In the genomic region with DNA sequence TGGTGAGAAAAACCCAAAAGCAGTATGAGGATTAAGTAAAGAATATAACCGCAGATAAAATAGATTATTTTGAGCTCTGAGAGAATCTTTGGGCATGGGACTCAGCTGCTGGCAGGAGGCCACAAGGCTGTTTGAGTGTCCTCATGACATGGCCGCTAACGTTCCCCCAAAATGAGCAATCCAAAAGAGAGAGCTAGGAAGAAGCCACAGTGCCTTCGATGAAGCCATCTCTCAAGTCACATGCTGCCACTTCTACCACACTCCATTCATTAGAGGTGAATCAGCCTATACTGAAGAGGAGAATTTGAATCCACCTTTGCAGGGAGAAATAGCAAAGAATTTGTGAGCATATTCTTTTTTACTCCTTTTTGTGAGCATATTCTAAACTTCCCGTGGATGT, we compare ENCODE assay signal across 9 cellular contexts. TPM values are rescaled to one million over a fixed set of nuclear protein-coding genes. Genes with fewer than 3 reads are reported as not detected.
DNase-seq lines count a peak whose midpoint lies in the region; ATAC-seq and TF ChIP-seq lines count a peak whose summit lies in the region.
"Had no signal": no experiment of that assay in that cellular context is flagged by ENCODE, and none has a peak within 500 bp of the region (broad histone marks: within the 10 kb centered on the region; RNA-seq: fewer than 3 reads in every experiment).

No MANE protein-coding gene starts in this region.

- H3K4me3 ChIP-seq in HCT116 (replicated peaks in 1 of 2; ENCODE audit: low read depth in 1 of 2, low read length in 2 of 2) = no peak overlapping the region
- H3K4me3 ChIP-seq in breast epithelium = peak overlapping the region in 1 of 3 donors; percentile 43

- H4K20me1 ChIP-seq in HCT116 (ENCODE audit: insufficient read depth) = peaks cover 4% of the 10 kb centered on the region; the same call in 1 of the 2 replicates

- H3K36me3 ChIP-seq in HCT116 (ENCODE audit: control insufficient read depth in 1 of 2, insufficient read depth in 2 of 2, low read length in 2 of 2) (peaks cover 8 to 20% of the 10 kb centered on the region in 2 experiments; a peak in 3 of 4 replicates), breast epithelium (no peaks in the 10 kb centered on the region)

- H3K4me2 ChIP-seq in HCT116 (ENCODE audit: low read length) = peak overlapping the region; percentile 58
- H3K4me2 ChIP-seq: KMS-11 had no signal

- no peaks in the 10 kb centered on the region for H3K9me3 ChIP-seq in HCT116 (ENCODE audit: control insufficient read depth in 1 of 2, insufficient read depth in 1 of 2, low read depth in 1 of 2, low read length in 2 of 2)
- no peaks in the 10 kb centered on the region for H3K9me3 ChIP-seq in breast epithelium

- H2AFZ ChIP-seq in HCT116 (ENCODE audit: low read depth, low read length, poor library complexity, severe bottlenecking) = no peak overlapping the region

- ATAC-seq in HCT116 = peak; percentile 76
- ATAC-seq in GM18867 (IDR thresholded peaks at IDR 0.05; ENCODE audit: unreplicated experiment) = no peak

- intact Hi-C loops in HCT116 (cut with micrococcal nuclease) (no loop called here), breast epithelium (cut with DNase I; ENCODE audit: low total_unique reads) (no loop called here)

- no peak for TF ChIP-seq POLR2A in HCT116 (IDR thresholded peaks at IDR 0.05; ENCODE audit: borderline replicate concordance, extremely low read depth, insufficient read depth, insufficient read length)
- no peak for TF ChIP-seq POLR2A in breast epithelium (IDR thresholded peaks at IDR 0.05)

- RAD21 ChIA-PET in HCT116 (lab: Charles Lee; ENCODE audit: low non-redundant PET in 1 of 2, low total read pairs in 2 of 2, uncharacterized antibody in 2 of 2, unreplicated experiment in 2 of 2) = no interaction called here

- CTCF ChIA-PET in HCT116 (lab: Charles Lee) = interaction anchor here (1.3 to 1.9 kb wide), 4 partner anchors 10 to 30 kb away, joined by 6 to 14 read pairs (median 9); no protein-coding TSS in a partner anchor

- peaks cover 7% of the 10 kb centered on the region for H3K79me2 ChIP-seq in HCT116 (ENCODE audit: insufficient read depth, low read length)

- TF ChIP-seq RAD21 in HCT116 (IDR thresholded peaks at IDR 0.05; ENCODE audit: low read depth) = no peak

- peaks cover 16 to 21% of the 10 kb centered on the region in 2 experiments for H3K4me1 ChIP-seq in HCT116 (ENCODE audit: control insufficient read depth in 1 of 2, insufficient read depth in 2 of 2, low read length in 2 of 2)
- peaks cover 8 to 9% of the 10 kb centered on the region in 2 donors for H3K4me1 ChIP-seq in breast epithelium

- 0 out of 2 replicates have a peak overlapping the region, but pooled peaks have one; percentile 13 for H3K9ac ChIP-seq in HCT116 (ENCODE audit: low read length)
- H3K9ac ChIP-seq: KMS-11 had no signal

- TF ChIP-seq CTCF in HCT116 (IDR thresholded peaks at IDR 0.05 in 2 of 3, conservative IDR thresholded peaks at IDR 0.05 in 1 of 3; ENCODE audit: borderline replicate concordance in 1 of 3, insufficient read depth in 1 of 3, low read depth in 2 of 3, low read length in 2 of 3) (no peak), breast epithelium (IDR thresholded peaks at IDR 0.05) (no peak)

- POLR2A ChIA-PET in HCT116 (lab: Charles Lee) = no interaction called here

- peak overlapping the region; percentile 36; the same call in 1 of the 2 replicates for H3K27ac ChIP-seq in HCT116 (ENCODE audit: low read depth, low read length)
- H3K27ac ChIP-seq in breast epithelium = peak overlapping the region; percentile 83 to 88
- H3K27ac ChIP-seq in substantia nigra (ENCODE audit: low read depth, low read length, poor library complexity, severe bottlenecking) = peak overlapping the region; percentile 19
- H3K27ac ChIP-seq: KMS-11 had no signal

- H3K27me3 ChIP-seq in HCT116 (ENCODE audit: insufficient read depth, low read length) (no peaks in the 10 kb centered on the region), breast epithelium (no peaks in the 10 kb centered on the region)

- no peaks in the 10 kb centered on the region for H3K9me2 ChIP-seq in HCT116 (ENCODE audit: insufficient read depth)

- BruUV-seq in HCT116 (replicated peaks; lab: Mats Ljungman, UMichigan) = no TSS peak

- DNase-seq in HCT116 (ENCODE audit: low read depth, low spot score) (no peak), breast epithelium (ENCODE audit: low spot score in 2 of 2) (peak in 1 of 2 donors; percentile 56), kidney tubule cell (ENCODE audit: low spot score) (peak; percentile 76), substantia nigra (lab: John Stamatoyannopoulos, UW) (peak in 4 of 49 donors; percentile 13 to 22 (median 16)), T-helper 9 cell (no peak)
- no peak for DNase-seq in effector CD4-positive, alpha-beta T cell
- no peak for DNase-seq in activated CD4-positive, alpha-beta T cell treated with anti-CD3 and anti-CD28 coated beads for 4 hours

TF ChIP-seq in HCT116, 20 proteins besides CTCF, POLR2A, EP300 and RAD21:
- no peak for TF ChIP-seq CEBPB (IDR thresholded peaks at IDR 0.05; ENCODE audit: low read depth)
- TF ChIP-seq, protein P1, sequence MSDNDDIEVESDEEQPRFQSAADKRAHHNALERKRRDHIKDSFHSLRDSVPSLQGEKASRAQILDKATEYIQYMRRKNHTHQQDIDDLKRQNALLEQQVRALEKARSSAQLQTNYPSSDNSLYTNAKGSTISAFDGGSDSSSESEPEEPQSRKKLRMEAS (IDR thresholded peaks at IDR 0.05) = peak; percentile 41; the same call in 1 of the 2 replicates

RNA-seq across cellular contexts. Expression of a gene that starts 34.2 kb away (rescaled TPM):
- total RNA-seq in HCT116 (2021; ENCODE audit: unreplicated experiment) = 38.9 TPM
- polyA plus RNA-seq in HCT116 (2012) = 15.0 and 16.4 TPM in 2 replicates
- 10 to 100 TPM; 36.3 to 44.2 (median 42.1) TPM for total RNA-seq in breast epithelium

Comparison
In these comparisons a context has a peak if more than half of its experiments do, and no peak if none do; other contexts are left out.
1. H3K27ac ChIP-seq: peak in every context shown above with its lines; median percentile 86 in breast epithelium; 36 in HCT116; 19 in substantia nigra.